20 cellular contexts compared by ENCODE assay signal in genomic region chr1:66570196-66570595, GRCh38. TPM values are rescaled to one million over a fixed set of nuclear protein-coding genes. Genes with fewer than 3 reads are reported as not detected.
DNase-seq lines count a peak whose midpoint lies in the region; FAIRE-seq and TF ChIP-seq lines count a peak whose summit lies in the region.
"Had no signal": no experiment of that assay in that cellular context is flagged by ENCODE, and none has a peak within 500 bp of the region (broad histone marks: within the 10 kb centered on the region; RNA-seq: fewer than 3 reads in every experiment).

No MANE protein-coding gene starts in this region.

- H3K9ac ChIP-seq in Karpas-422 (ENCODE audit: low read length): no peak overlapping the region

- H3K9me3 Mint-ChIP-seq in osteocyte (ENCODE audit: unreplicated experiment): peaks cover 12% of the 10 kb centered on the region

- TF ChIP-seq CTCF in kidney epithelial cell (IDR thresholded peaks at IDR 0.05; ENCODE audit: insufficient read depth, low read length, poor library complexity, severe bottlenecking): no peak
- no peak for TF ChIP-seq CTCF in osteocyte (IDR thresholded peaks at IDR 0.05)

- no peaks in the 10 kb centered on the region for H3K9me3 ChIP-seq in Karpas-422 (ENCODE audit: low read length)

- H3K9me2 ChIP-seq in Karpas-422 (replicated peaks; ENCODE audit: insufficient read depth, low read length): no peaks in the 10 kb centered on the region

- H3K4me3 ChIP-seq in kidney epithelial cell (ENCODE audit: low read depth, low read length) (no peak overlapping the region), Karpas-422 (ENCODE audit: low read length) (no peak overlapping the region)
- H3K4me3 ChIP-seq: MG63 had no signal

- no peaks in the 10 kb centered on the region for H3K27me3 Mint-ChIP-seq in osteocyte (ENCODE audit: unreplicated experiment)

- no peaks in the 10 kb centered on the region; the same call in 1 of the 2 replicates for H3K4me1 ChIP-seq in Karpas-422 (ENCODE audit: low read length)

- no peaks in the 10 kb centered on the region for H3K36me3 ChIP-seq in kidney epithelial cell (ENCODE audit: control insufficient read depth, insufficient read depth, low read length)
- H3K36me3 ChIP-seq in Karpas-422 (ENCODE audit: insufficient read depth, low read length): no peaks in the 10 kb centered on the region
- H3K36me3 ChIP-seq: MG63 had no signal

- H3K4me2 ChIP-seq in Karpas-422 (ENCODE audit: low read depth, low read length, poor library complexity, severe bottlenecking): no peak overlapping the region

- DNase-seq in H54 (ENCODE audit: insufficient read length, low spot score) (no peak), M059J (ENCODE audit: low read depth) (peak; percentile 51), astrocyte of the hippocampus (ENCODE audit: low read depth, low spot score) (peak; percentile 44), kidney epithelial cell (ENCODE audit: low read depth) (peak; percentile 39), urothelium cell line (ENCODE audit: low spot score) (no peak), osteocyte (ENCODE audit: extremely low spot score, unreplicated experiment) (no peak), Karpas-422 (no peak), cerebellar cortex (ENCODE audit: low spot score) (no peak)
- DNase-seq: C1 segment of cervical spinal cord, DMS79 treated with DMSO at 0.1 percent for 48 hours, H7, MG63, NCI-H1048, NCI-H1436, NCI-H2029, NCI-H345, NCI-H524 treated with DMSO at 0.1 percent for 48 hours, Right ventricle myocardium superior had no signal

- no peak overlapping the region for H3K27ac Mint-ChIP-seq in osteocyte (ENCODE audit: unreplicated experiment)

- H3K27me3 ChIP-seq in kidney epithelial cell (ENCODE audit: control insufficient read depth, insufficient read depth, low read length): no peaks in the 10 kb centered on the region
- H3K27me3 ChIP-seq in Karpas-422 (ENCODE audit: low read length): no peaks in the 10 kb centered on the region; the same call in 1 of the 2 replicates
- H3K27me3 ChIP-seq: MG63 had no signal

- no peak overlapping the region for H2AFZ ChIP-seq in Karpas-422 (ENCODE audit: low read length)

- TF ChIP-seq POLR2A in H54 (IDR thresholded peaks at IDR 0.05; ENCODE audit: low read depth, low read length): no peak

- peaks cover 55% of the 10 kb centered on the region for H3K4me1 Mint-ChIP-seq in osteocyte (ENCODE audit: unreplicated experiment)

- H4K20me1 ChIP-seq in Karpas-422 (ENCODE audit: insufficient read depth, low read depth, low read length): no peaks in the 10 kb centered on the region

- no peaks in the 10 kb centered on the region for H3K79me2 ChIP-seq in Karpas-422 (ENCODE audit: low read length)

- H3K36me3 Mint-ChIP-seq in osteocyte (ENCODE audit: unreplicated experiment): peaks cover 24% of the 10 kb centered on the region

- no peak overlapping the region for H3K4me3 Mint-ChIP-seq in osteocyte (ENCODE audit: unreplicated experiment)

- FAIRE-seq in H54 (lab: Jason Lieb, UNC) (peak; percentile 38), urothelium cell line (lab: Jason Lieb, UNC) (no peak)

- no peak overlapping the region for H3K27ac ChIP-seq in Karpas-422 (ENCODE audit: low read length)

RNA-seq across cellular contexts. Expression of gene SGIP1, which starts 36.2 kb away (rescaled TPM):
- total RNA-seq in M059J (2014; rRNA removed; shearing (Covaris generic)): 3.9 and 5.8 TPM in 2 replicates
- 6.9 and 9.4 TPM in 2 replicates for total RNA-seq in kidney epithelial cell
- 118 and 123 TPM in 2 replicates for total RNA-seq in osteocyte
- not detected in 2 replicates for total RNA-seq in Karpas-422 (2014; rRNA removed; shearing (Covaris generic); ENCODE audit: low replicate concordance)
- total RNA-seq: G401, HT-29 had no signal

Comparison
In these comparisons a context has a peak if more than half of its experiments do, and no peak if none do; other contexts are left out.
1. DNase-seq: peak in M059J (single experiment), astrocyte of the hippocampus (single experiment) and kidney epithelial cell (single experiment); none in H54 (single experiment), urothelium cell line (single experiment), osteocyte (single experiment), Karpas-422 (single experiment) and cerebellar cortex (single experiment).
2. RNA of gene SGIP1, which starts 36.2 kb away (total RNA-seq): 118 to 123 TPM in osteocyte; 6.9 to 9.4 TPM in kidney epithelial cell, 3.9 to 5.8 TPM in M059J and not detected in Karpas-422; every median in the first group is over 10 times any median in the second.